Comparison of ENCODE assay signal across 20 cellular contexts in genomic region chr1:45510972-45511527, GRCh38. TPM values are rescaled to one million over a fixed set of nuclear protein-coding genes. Genes with fewer than 3 reads are reported as not detected.
DNase-seq lines count a peak whose midpoint lies in the region; ATAC-seq and TF ChIP-seq lines count a peak whose summit lies in the region.
"Had no signal": no experiment of that assay in that cellular context is flagged by ENCODE, and none has a peak within 500 bp of the region (broad histone marks: within the 10 kb centered on the region; RNA-seq: fewer than 3 reads in every experiment).

No MANE protein-coding gene starts in this region.

- WGBS in endodermal cell (ENCODE audit: insufficient coverage in 1 of 2, insufficient read length in 1 of 2), 2 experiments: 97 to 100% methylated on average over 2 to 4 of the region's 4 CpGs

- no peak for TF ChIP-seq CTCF in Calu3 (IDR thresholded peaks at IDR 0.05; ENCODE audit: unreplicated experiment)
- TF ChIP-seq CTCF in endodermal cell (conservative IDR thresholded peaks at IDR 0.05): no peak

- peaks cover 73% of the 10 kb centered on the region for H3K36me3 ChIP-seq in endodermal cell (ENCODE audit: control insufficient read depth, insufficient read depth, low read length)

- no TSS peak for BruUV-seq in Calu3 (replicated peaks; lab: Mats Ljungman, UMichigan)

- H3K4me3 ChIP-seq in endodermal cell (ENCODE audit: low read length): no peak overlapping the region
- H3K4me3 ChIP-seq: gastrocnemius medialis, transverse colon had no signal

- DNase-seq in Calu3: no peak
- peak; percentile 82 for DNase-seq in SK-MEL-5 (ENCODE audit: low read depth, low spot score)
- DNase-seq in endodermal cell: no peak
- peak; percentile 76 for DNase-seq in pons (ENCODE audit: low spot score)
- DNase-seq in iPS-NIHi11 (ENCODE audit: low spot score): no peak
- DNase-seq: activated B cell treated with CpG ODN at 0.5 μM for 24 hours; AML-193; gastrocnemius medialis; KG1; MV-4-11; NCI-H187 treated with DMSO at 0.1 percent for 48 hours; NCI-H345; stimulated activated CD4-positive, alpha-beta T cell treated with anti-CD3 and anti-CD28 coated beads, Interleukin-2, amount 100 ng/mL, for 24 hours; stimulated activated naive CD8-positive, alpha-beta T cell treated with anti-CD3 and anti-CD28 coated beads, Interleukin-15, Interleukin-2, amounts not matched to agents 100 U/mL and 50 U/mL, for 24 hours; transverse colon had no signal

- ATAC-seq in HG03045 (IDR thresholded peaks at IDR 0.05; ENCODE audit: unreplicated experiment) (no peak), GM18519 (IDR thresholded peaks at IDR 0.05; ENCODE audit: low FRiP score, unreplicated experiment) (no peak)
- ATAC-seq: esophagus mucosa; gastrocnemius medialis; natural killer cell treated with Interleukin-12 subunit alpha and Interleukin-12 subunit beta and Interleukin-15 and Interleukin-18, amount 100 ng/mL, for 72 hours; stimulated activated naive CD8-positive, alpha-beta T cell treated with anti-CD3 and anti-CD28 coated beads, Interleukin-15, Interleukin-2, amounts not matched to agents 100 U/mL and 50 U/mL, for 24 hours had no signal

- intact Hi-C loops in Calu3 (cut with micrococcal nuclease; ENCODE audit: unreplicated experiment): loop anchor here (5.0 kb wide), 1 partner anchor 176 kb away; the partner anchor contains the start of genes GPBP1L1 and TMEM69

- H3K4me1 ChIP-seq in endodermal cell (ENCODE audit: control insufficient read depth, insufficient read depth, low read length): peaks cover 20% of the 10 kb centered on the region

- H3K36me3 Mint-ChIP-seq in Calu3 (ENCODE audit: insufficient read depth, unreplicated experiment) (peaks cover 87% of the 10 kb centered on the region), endodermal cell (ENCODE audit: low read depth) (peaks cover 63% of the 10 kb centered on the region)

- peaks cover 31% of the 10 kb centered on the region for H3K4me1 Mint-ChIP-seq in Calu3 (ENCODE audit: low read depth, unreplicated experiment)
- H3K4me1 Mint-ChIP-seq in endodermal cell: peaks cover 31% of the 10 kb centered on the region
- H3K4me1 Mint-ChIP-seq: activated B cell treated with CpG ODN at 0.5 μM for 24 hours had no signal

- H3K27ac ChIP-seq in endodermal cell (ENCODE audit: low read depth, low read length): no peak overlapping the region
- H3K27ac ChIP-seq: transverse colon had no signal

- no peak overlapping the region for H3K9ac ChIP-seq in endodermal cell (ENCODE audit: extremely low read depth, low read length, poor library complexity, severe bottlenecking)

- H3K4me3 Mint-ChIP-seq in Calu3 (ENCODE audit: low read depth, unreplicated experiment) (no peak overlapping the region), endodermal cell (no peak overlapping the region)
- H3K4me3 Mint-ChIP-seq: activated B cell treated with CpG ODN at 0.5 μM for 24 hours; natural killer cell treated with Interleukin-12 subunit alpha and Interleukin-12 subunit beta and Interleukin-15 and Interleukin-18, amount 100 ng/mL, for 72 hours had no signal

- in situ Hi-C loops in SK-MEL-5 (cut with HindIII; ENCODE audit: low pct_unique_long_range_greater_than_20kb, low sequenced_read_pairs): no loop called here

- no peaks in the 10 kb centered on the region for H3K9me3 ChIP-seq in endodermal cell (ENCODE audit: control insufficient read depth, low read length)
- H3K9me3 ChIP-seq: gastrocnemius medialis, transverse colon had no signal

- H3K27me3 Mint-ChIP-seq in Calu3 (ENCODE audit: unreplicated experiment) (no peaks in the 10 kb centered on the region), endodermal cell (ENCODE audit: insufficient read depth) (no peaks in the 10 kb centered on the region)
- H3K27me3 Mint-ChIP-seq: activated B cell treated with CpG ODN at 0.5 μM for 24 hours; natural killer cell treated with Interleukin-12 subunit alpha and Interleukin-12 subunit beta and Interleukin-15 and Interleukin-18, amount 100 ng/mL, for 72 hours had no signal

- H3K9me3 Mint-ChIP-seq in Calu3 (ENCODE audit: low read depth, unreplicated experiment) (no peaks in the 10 kb centered on the region), endodermal cell (no peaks in the 10 kb centered on the region)
- H3K9me3 Mint-ChIP-seq: activated B cell treated with CpG ODN at 0.5 μM for 24 hours; natural killer cell treated with Interleukin-12 subunit alpha and Interleukin-12 subunit beta and Interleukin-15 and Interleukin-18, amount 100 ng/mL, for 72 hours had no signal

- H3K27me3 ChIP-seq in endodermal cell (ENCODE audit: control insufficient read depth, insufficient read depth, low read length, poor library complexity, severe bottlenecking): no peaks in the 10 kb centered on the region
- H3K27me3 ChIP-seq: gastrocnemius medialis, transverse colon had no signal

- CTCF ChIA-PET in Calu3 (lab: Charles Lee): no interaction called here

- H3K27ac Mint-ChIP-seq in Calu3 (ENCODE audit: unreplicated experiment) (peak overlapping the region; percentile 39), endodermal cell (peak overlapping the region; percentile 74)
- H3K27ac Mint-ChIP-seq: activated B cell treated with CpG ODN at 0.5 μM for 24 hours; natural killer cell treated with Interleukin-12 subunit alpha and Interleukin-12 subunit beta and Interleukin-15 and Interleukin-18, amount 100 ng/mL, for 72 hours had no signal

RNA-seq across cellular contexts. Expression of gene PRDX1, which starts 10.6 kb away (rescaled TPM):
- total RNA-seq in Calu3 (2022) (686 and 744 TPM in 2 replicates), endodermal cell (100 to 1,000 TPM; 872 to 949 TPM)
- 1,043 and 1,143 TPM in 2 replicates for total RNA-seq in SK-MEL-5 (2014; rRNA removed; shearing (Covaris generic))
- polyA plus RNA-seq in SK-MEL-5 (2015; cell fraction: cytosol; rRNA removed): 429 and 465 TPM in 2 replicates
- polyA plus RNA-seq in SK-MEL-5 (2015; cell fraction: nucleus; rRNA removed): 98.5 and 121 TPM in 2 replicates
- polyA plus RNA-seq in endodermal cell (2013, experiment 1 of 2): 677 TPM
- 633 TPM for polyA plus RNA-seq in endodermal cell (2013, experiment 2 of 2)

RNA-seq across cellular contexts. Expression of gene MMACHC, which starts 10.9 kb away (rescaled TPM):
- total RNA-seq in Calu3 (2022) (13.6 and 15.5 TPM in 2 replicates), endodermal cell (1 to 10 TPM; 7.1 to 7.7 TPM)
- 10.8 and 11.7 TPM in 2 replicates for total RNA-seq in SK-MEL-5 (2014; rRNA removed; shearing (Covaris generic))
- polyA plus RNA-seq in SK-MEL-5 (2015; cell fraction: cytosol; rRNA removed): 8.2 and 9.7 TPM in 2 replicates
- 6.5 and 8.4 TPM in 2 replicates for polyA plus RNA-seq in SK-MEL-5 (2015; cell fraction: nucleus; rRNA removed)
- polyA plus RNA-seq in endodermal cell (2013, experiment 1 of 2): 7.2 TPM
- 6.1 TPM for polyA plus RNA-seq in endodermal cell (2013, experiment 2 of 2)

RNA-seq across cellular contexts. Expression of gene CCDC163, which starts 11.2 kb away (rescaled TPM):
- 4.9 and 6.0 TPM in 2 replicates for total RNA-seq in Calu3 (2022)
- 3.6 and 4.7 TPM in 2 replicates for total RNA-seq in SK-MEL-5 (2014; rRNA removed; shearing (Covaris generic))
- polyA plus RNA-seq in SK-MEL-5 (2015; cell fraction: cytosol; rRNA removed): 5.2 and 5.3 TPM in 2 replicates
- polyA plus RNA-seq in SK-MEL-5 (2015; cell fraction: nucleus; rRNA removed): 13.9 and 18.3 TPM in 2 replicates
- 1 to 10 TPM; 2.8 to 8.3 TPM for total RNA-seq in endodermal cell
- polyA plus RNA-seq in endodermal cell (2013, experiment 1 of 2): 2.7 TPM
- 2.3 TPM for polyA plus RNA-seq in endodermal cell (2013, experiment 2 of 2)
- total RNA-seq: skeletal muscle tissue had no signal

RNA-seq across cellular contexts. Expression of gene TESK2, which starts 20.1 kb away (rescaled TPM):
- total RNA-seq in Calu3 (2022) (1.8 and 2.3 TPM in 2 replicates), endodermal cell (10 to 100 TPM in 1 of 2 donors, 1 to 10 TPM in 1; 9.7 to 10.3 TPM)
- total RNA-seq in SK-MEL-5 (2014; rRNA removed; shearing (Covaris generic)): 32.9 and 36.1 TPM in 2 replicates
- 34.6 and 45.8 TPM in 2 replicates for polyA plus RNA-seq in SK-MEL-5 (2015; cell fraction: cytosol; rRNA removed)
- 52.1 and 55.6 TPM in 2 replicates for polyA plus RNA-seq in SK-MEL-5 (2015; cell fraction: nucleus; rRNA removed)
- 3.1 TPM for polyA plus RNA-seq in endodermal cell (2013, experiment 1 of 2)
- 2.9 TPM for polyA plus RNA-seq in endodermal cell (2013, experiment 2 of 2)

RNA-seq across cellular contexts. Expression of gene AKR1A1, which starts 39.6 kb away (rescaled TPM):
- 111 and 119 TPM in 2 replicates for total RNA-seq in Calu3 (2022)
- total RNA-seq in SK-MEL-5 (2014; rRNA removed; shearing (Covaris generic)): 43.9 and 53.3 TPM in 2 replicates
- 58.1 and 60.7 TPM in 2 replicates for polyA plus RNA-seq in SK-MEL-5 (2015; cell fraction: cytosol; rRNA removed)
- 115 and 121 TPM in 2 replicates for polyA plus RNA-seq in SK-MEL-5 (2015; cell fraction: nucleus; rRNA removed)
- total RNA-seq in endodermal cell: 100 to 1,000 TPM; 200 to 239 TPM
- 176 TPM for polyA plus RNA-seq in endodermal cell (2013, experiment 1 of 2)
- polyA plus RNA-seq in endodermal cell (2013, experiment 2 of 2): 157 TPM

Comparison
In these comparisons a context has a peak if more than half of its experiments do, and no peak if none do; other contexts are left out.
1. DNase-seq: peak in SK-MEL-5 (single experiment) and pons (single experiment); none in Calu3 (single experiment), endodermal cell (single experiment) and iPS-NIHi11 (single experiment).